In genomic region chr12:80810874-80811273, GRCh38 we compare ENCODE assay signal across 17 cellular contexts.
"Had no signal": no experiment of that assay in that cellular context is flagged by ENCODE, and none has a peak within 500 bp of the region (broad histone marks: within the 10 kb centered on the region; RNA-seq: fewer than 3 reads in every experiment).

No MANE protein-coding gene starts in this region.

- H3K9me3 ChIP-seq: heart left ventricle, lower lobe of right lung, ovary had no signal

- ATAC-seq: lower lobe of right lung; natural killer cell treated with Interleukin-12 subunit alpha and Interleukin-12 subunit beta and Interleukin-15 and Interleukin-18, amount 100 ng/mL, for 72 hours; right cardiac atrium had no signal

- H3K27ac ChIP-seq: coronary artery, heart left ventricle, lower lobe of right lung, neural progenitor cell, ovary had no signal

- H3K36me3 ChIP-seq: lower lobe of right lung, neural progenitor cell, ovary had no signal

- H3K4me1 ChIP-seq: lower lobe of right lung, neural progenitor cell had no signal

- H3K4me3 ChIP-seq: coronary artery, heart left ventricle, lower lobe of right lung, neural progenitor cell, ovary had no signal

- DNase-seq: effector CD4-positive, alpha-beta T cell; endodermal cell; erythroblast; heart left ventricle; hippocampal formation; kidney glomerular epithelial cell; lower lobe of right lung; nucleus accumbens; ovary; right cardiac atrium; small intestine; stimulated activated CD4-positive, alpha-beta T cell treated with anti-CD3 and anti-CD28 coated beads, Interleukin-12 subunit alpha, Interleukin-12 subunit beta, amount 100 ng/mL, for 4 hours; stimulated activated naive CD4-positive, alpha-beta T cell treated with Interleukin-2 at 50 U/mL for 16 hours; trophoblast cell had no signal

- H3K27me3 ChIP-seq: heart left ventricle, neural progenitor cell, ovary had no signal
